19 cellular contexts compared by ENCODE assay signal in genomic region chr6:20448828-20449227, GRCh38.
"Had no signal": no experiment of that assay in that cellular context is flagged by ENCODE, and none has a peak within 500 bp of the region (broad histone marks: within the 10 kb centered on the region; RNA-seq: fewer than 3 reads in every experiment).

No MANE protein-coding gene starts in this region.

- H3K27me3 ChIP-seq: heart right ventricle, spleen, testis, vagina had no signal

- H3K9me3 ChIP-seq: spleen, testis, vagina had no signal

- H3K9me3 Mint-ChIP-seq: activated B cell treated with CpG ODN at 0.5 μM for 24 hours; activated CD4-positive, alpha-beta memory T cell treated with anti-CD3 and anti-CD28 coated beads for 36 hours; activated naive CD4-positive, alpha-beta T cell treated with anti-CD3 and anti-CD28 coated beads for 36 hours had no signal

- H3K4me3 Mint-ChIP-seq: activated B cell treated with CpG ODN at 0.5 μM for 24 hours; activated CD4-positive, alpha-beta memory T cell treated with anti-CD3 and anti-CD28 coated beads for 36 hours; activated CD4-positive, alpha-beta T cell treated with anti-CD3 and anti-CD28 coated beads for 36 hours; activated naive CD4-positive, alpha-beta T cell treated with anti-CD3 and anti-CD28 coated beads for 36 hours; activated naive CD8-positive, alpha-beta T cell treated with anti-CD3 and anti-CD28 coated beads, Interleukin-2, amount 10 ng/mL, durations not matched to agents 7 days and 5 days; type B pancreatic cell had no signal

- DNase-seq: activated B cell treated with CpG ODN at 0.5 μM for 24 hours; activated CD4-positive, alpha-beta memory T cell treated with anti-CD3 and anti-CD28 coated beads for 36 hours; activated CD4-positive, alpha-beta T cell treated with anti-CD3 and anti-CD28 coated beads for 36 hours; activated naive CD4-positive, alpha-beta T cell treated with anti-CD3 and anti-CD28 coated beads for 36 hours; activated naive CD8-positive, alpha-beta T cell treated with anti-CD3 and anti-CD28 coated beads, Interleukin-2, amount 10 ng/mL, durations not matched to agents 7 days and 5 days; activated T-cell treated with anti-CD3 and anti-CD28 coated beads, Interleukin-2, amount 50 U/mL, for 48 hours; amniotic stem cell; effector CD4-positive, alpha-beta T cell; heart right ventricle; left ventricle myocardium superior; retina; spleen; stimulated activated CD4-positive, alpha-beta T cell treated with anti-CD3 and anti-CD28 coated beads, Interleukin-4, amount 100 ng/mL, for 1 hour; stimulated activated naive CD4-positive, alpha-beta T cell; T-helper 1 cell; T1000; testis had no signal

- H3K4me1 ChIP-seq: testis, vagina had no signal

- H3K4me3 ChIP-seq: heart right ventricle, spleen, testis, vagina had no signal

- H3K27me3 Mint-ChIP-seq: activated B cell treated with CpG ODN at 0.5 μM for 24 hours; activated CD4-positive, alpha-beta memory T cell treated with anti-CD3 and anti-CD28 coated beads for 36 hours; activated CD4-positive, alpha-beta T cell treated with anti-CD3 and anti-CD28 coated beads for 36 hours; activated naive CD8-positive, alpha-beta T cell treated with anti-CD3 and anti-CD28 coated beads, Interleukin-2, amount 10 ng/mL, durations not matched to agents 7 days and 5 days; type B pancreatic cell had no signal

- H3K27ac Mint-ChIP-seq: activated B cell treated with CpG ODN at 0.5 μM for 24 hours; activated CD4-positive, alpha-beta memory T cell treated with anti-CD3 and anti-CD28 coated beads for 36 hours; activated CD4-positive, alpha-beta T cell treated with anti-CD3 and anti-CD28 coated beads for 36 hours; activated naive CD4-positive, alpha-beta T cell treated with anti-CD3 and anti-CD28 coated beads for 36 hours; activated naive CD8-positive, alpha-beta T cell treated with anti-CD3 and anti-CD28 coated beads, Interleukin-2, amount 10 ng/mL, durations not matched to agents 7 days and 5 days had no signal

- H3K36me3 ChIP-seq: heart right ventricle, vagina had no signal

- H3K27ac ChIP-seq: heart right ventricle, testis, vagina had no signal

- ATAC-seq: activated CD4-positive, alpha-beta T cell treated with anti-CD3 and anti-CD28 coated beads for 36 hours; heart right ventricle; left ventricle myocardium superior had no signal
